Comparison of ENCODE assay signal across 14 cellular contexts in genomic region chr14:24096545-24097181, GRCh38. TPM values are rescaled to one million over a fixed set of nuclear protein-coding genes. Genes with fewer than 3 reads are reported as not detected.
DNase-seq lines count a peak whose midpoint lies in the region; ATAC-seq and TF ChIP-seq lines count a peak whose summit lies in the region.
"Had no signal": no experiment of that assay in that cellular context is flagged by ENCODE, and none has a peak within 500 bp of the region (broad histone marks: within the 10 kb centered on the region; RNA-seq: fewer than 3 reads in every experiment).

No MANE protein-coding gene starts in this region.

- H3K9ac ChIP-seq in DND-41 (ENCODE audit: low read depth, low read length) = no peak overlapping the region
- no peak overlapping the region for H3K9ac ChIP-seq in endodermal cell (ENCODE audit: extremely low read depth, low read length, poor library complexity, severe bottlenecking)

- H3K36me3 ChIP-seq in DND-41 (ENCODE audit: insufficient read depth, low read length) (peaks cover 39% of the 10 kb centered on the region), endodermal cell (ENCODE audit: control insufficient read depth, insufficient read depth, low read length) (no peaks in the 10 kb centered on the region)
- H3K36me3 ChIP-seq: uterus had no signal

- H3K79me2 ChIP-seq in DND-41 (ENCODE audit: insufficient read depth, low read length) = peaks cover 22% of the 10 kb centered on the region

- H3K27ac Mint-ChIP-seq in CD14-positive monocyte (peak overlapping the region in 2 of 7 donors; percentile 13 to 54), endodermal cell (no peak overlapping the region)
- peak overlapping the region; percentile 46 for H3K27ac Mint-ChIP-seq in activated naive CD8-positive, alpha-beta T cell
- peak overlapping the region; percentile 28 to 43 for H3K27ac Mint-ChIP-seq in natural killer cell treated with Interleukin-12 subunit alpha and Interleukin-12 subunit beta and Interleukin-15 and Interleukin-18, amount 100 ng/mL, for 72 hours

- no peak for TF ChIP-seq CTCF in CD14-positive monocyte (IDR thresholded peaks at IDR 0.05)
- no peak for TF ChIP-seq CTCF in DND-41 (IDR thresholded peaks at IDR 0.05; ENCODE audit: borderline replicate concordance, extremely low read depth, low read length, poor library complexity, severe bottlenecking)
- no peak for TF ChIP-seq CTCF in endodermal cell (conservative IDR thresholded peaks at IDR 0.05)

- no peaks in the 10 kb centered on the region for H4K20me1 ChIP-seq in DND-41 (ENCODE audit: insufficient read depth, low read length)

- H3K4me1 ChIP-seq in DND-41 (ENCODE audit: insufficient read depth, low read length) = peaks cover 24% of the 10 kb centered on the region
- H3K4me1 ChIP-seq in endodermal cell (ENCODE audit: control insufficient read depth, insufficient read depth, low read length) = no peaks in the 10 kb centered on the region

- no peaks in the 10 kb centered on the region for H3K27me3 ChIP-seq in DND-41 (ENCODE audit: insufficient read depth, low read length, poor library complexity)
- no peaks in the 10 kb centered on the region for H3K27me3 ChIP-seq in endodermal cell (ENCODE audit: control insufficient read depth, insufficient read depth, low read length, poor library complexity, severe bottlenecking)
- H3K27me3 ChIP-seq: uterus had no signal

- DNase-seq in CD14-positive monocyte (ENCODE audit: low spot score) = peak; percentile 27
- DNase-seq in DND-41 = no peak
- DNase-seq in natural killer cell treated with Interleukin-12 subunit alpha and Interleukin-12 subunit beta and Interleukin-15 and Interleukin-18, amount 100 ng/mL, for 72 hours (ENCODE audit: low spot score) = no peak
- no peak for DNase-seq in endodermal cell
- no peak for DNase-seq in AG20443 (ENCODE audit: low spot score)
- DNase-seq: activated gamma-delta T cell treated with Interleukin-2 at 50 U/mL for 16 hours, GDM1, NCI-H1092, retina, uterus had no signal

- 95 to 97% methylated on average over 7 to 8 of the region's 8 CpGs for WGBS in endodermal cell (ENCODE audit: insufficient coverage in 1 of 2, insufficient read length in 1 of 2), 2 experiments

- no peak overlapping the region for H3K4me3 ChIP-seq in DND-41 (ENCODE audit: low read depth in 1 of 2, low read length in 2 of 2)
- no peak overlapping the region for H3K4me3 ChIP-seq in endodermal cell (ENCODE audit: low read length)
- H3K4me3 ChIP-seq: uterus had no signal

- H3K4me2 ChIP-seq in DND-41 (ENCODE audit: insufficient read depth, low read length) = peak overlapping the region; percentile 36; the same call in 1 of the 2 replicates

- H3K9me3 Mint-ChIP-seq in CD14-positive monocyte (peaks cover 0 to 3% (median 0%) of the 10 kb centered on the region in 7 donors), endodermal cell (no peaks in the 10 kb centered on the region)
- H3K9me3 Mint-ChIP-seq in activated naive CD8-positive, alpha-beta T cell (ENCODE audit: low read depth) = no peaks in the 10 kb centered on the region
- no peaks in the 10 kb centered on the region for H3K9me3 Mint-ChIP-seq in natural killer cell treated with Interleukin-12 subunit alpha and Interleukin-12 subunit beta and Interleukin-15 and Interleukin-18, amount 100 ng/mL, for 72 hours

- H3K4me3 Mint-ChIP-seq in CD14-positive monocyte (no peak overlapping the region), endodermal cell (no peak overlapping the region)
- H3K4me3 Mint-ChIP-seq in activated naive CD8-positive, alpha-beta T cell = peak overlapping the region; percentile 54
- H3K4me3 Mint-ChIP-seq in natural killer cell treated with Interleukin-12 subunit alpha and Interleukin-12 subunit beta and Interleukin-15 and Interleukin-18, amount 100 ng/mL, for 72 hours = peak overlapping the region; percentile 62

- ATAC-seq in DND-41 (ENCODE audit: insufficient read depth, low read depth) = no peak
- no peak for ATAC-seq in natural killer cell treated with Interleukin-12 subunit alpha and Interleukin-12 subunit beta and Interleukin-15 and Interleukin-18, amount 100 ng/mL, for 72 hours
- ATAC-seq in HG02840 (IDR thresholded peaks at IDR 0.05; ENCODE audit: low FRiP score, unreplicated experiment) = no peak

- H3K9me3 ChIP-seq in DND-41 (ENCODE audit: insufficient read depth, low read length, severe bottlenecking) (no peaks in the 10 kb centered on the region), endodermal cell (ENCODE audit: control insufficient read depth, low read length) (no peaks in the 10 kb centered on the region)
- H3K9me3 ChIP-seq: uterus had no signal

- H3K4me1 Mint-ChIP-seq in CD14-positive monocyte (peaks cover 57% of the 10 kb centered on the region), endodermal cell (peaks cover 26% of the 10 kb centered on the region)
- H3K4me1 Mint-ChIP-seq in activated naive CD8-positive, alpha-beta T cell (ENCODE audit: low read depth) = peaks cover 27% of the 10 kb centered on the region
- peaks cover 29 to 31% of the 10 kb centered on the region in 2 donors for H3K4me1 Mint-ChIP-seq in natural killer cell treated with Interleukin-12 subunit alpha and Interleukin-12 subunit beta and Interleukin-15 and Interleukin-18, amount 100 ng/mL, for 72 hours (ENCODE audit: low read depth in 2 of 2)

- H3K36me3 Mint-ChIP-seq in CD14-positive monocyte (peaks cover 29 to 44% of the 10 kb centered on the region in 2 donors), endodermal cell (ENCODE audit: low read depth) (peaks cover 25% of the 10 kb centered on the region)
- peaks cover 3% of the 10 kb centered on the region for H3K36me3 Mint-ChIP-seq in activated naive CD8-positive, alpha-beta T cell
- no peaks in the 10 kb centered on the region for H3K36me3 Mint-ChIP-seq in natural killer cell treated with Interleukin-12 subunit alpha and Interleukin-12 subunit beta and Interleukin-15 and Interleukin-18, amount 100 ng/mL, for 72 hours

- H2AFZ ChIP-seq in DND-41 (ENCODE audit: low read depth, low read length) = no peak overlapping the region

- peaks cover 0 to 2% (median 1%) of the 10 kb centered on the region in 3 donors for H3K27me3 Mint-ChIP-seq in CD14-positive monocyte (ENCODE audit: low read depth in 3 of 3)
- H3K27me3 Mint-ChIP-seq in activated naive CD8-positive, alpha-beta T cell = no peaks in the 10 kb centered on the region
- no peaks in the 10 kb centered on the region for H3K27me3 Mint-ChIP-seq in natural killer cell treated with Interleukin-12 subunit alpha and Interleukin-12 subunit beta and Interleukin-15 and Interleukin-18, amount 100 ng/mL, for 72 hours
- H3K27me3 Mint-ChIP-seq in endodermal cell (ENCODE audit: insufficient read depth) = peaks cover 13% of the 10 kb centered on the region

- intact Hi-C loops in CD14-positive monocyte (cut with micrococcal nuclease) = no loop called here

- H3K27ac ChIP-seq in DND-41 (ENCODE audit: low read length) (no peak overlapping the region), endodermal cell (ENCODE audit: low read depth, low read length) (no peak overlapping the region)
- H3K27ac ChIP-seq: uterus had no signal

RNA-seq across cellular contexts. Expression of gene PCK2, which starts 2.6 kb away (rescaled TPM):
- polyA plus RNA-seq in CD14-positive monocyte = 10 to 100 TPM; 29.9 to 34.2 TPM
- 10 to 100 TPM; 30.4 to 68.3 TPM for total RNA-seq in natural killer cell treated with Interleukin-12 subunit alpha and Interleukin-12 subunit beta and Interleukin-15 and Interleukin-18, amount 100 ng/mL, for 72 hours
- total RNA-seq in endodermal cell = 10 to 100 TPM; 37.7 to 42.8 TPM
- 26.6 TPM for polyA plus RNA-seq in endodermal cell (2013, experiment 1 of 2)
- polyA plus RNA-seq in endodermal cell (2013, experiment 2 of 2) = 16.0 TPM

RNA-seq across cellular contexts. Expression of gene DCAF11, which starts 17.9 kb away (rescaled TPM):
- polyA plus RNA-seq in CD14-positive monocyte = 10 to 100 TPM; 48.8 to 56.6 TPM
- 10 to 100 TPM; 87.4 to 96.1 TPM for total RNA-seq in natural killer cell treated with Interleukin-12 subunit alpha and Interleukin-12 subunit beta and Interleukin-15 and Interleukin-18, amount 100 ng/mL, for 72 hours
- total RNA-seq in endodermal cell = 10 to 100 TPM; 71.1 to 72.2 TPM
- 37.1 TPM for polyA plus RNA-seq in endodermal cell (2013, experiment 1 of 2)
- polyA plus RNA-seq in endodermal cell (2013, experiment 2 of 2) = 39.6 TPM

RNA-seq across cellular contexts. Expression of gene NRL, which starts 18.1 kb away (rescaled TPM):
- polyA plus RNA-seq in CD14-positive monocyte = 1 to 10 TPM; 1.1 to 1.5 TPM
- total RNA-seq in natural killer cell treated with Interleukin-12 subunit alpha and Interleukin-12 subunit beta and Interleukin-15 and Interleukin-18, amount 100 ng/mL, for 72 hours = 1 to 10 TPM; 1.8 to 2.2 TPM
- total RNA-seq in endodermal cell = 1 to 10 TPM; 1.9 TPM
- polyA plus RNA-seq in endodermal cell (2013, experiment 1 of 2) = 1.0 TPM
- polyA plus RNA-seq in endodermal cell (2013, experiment 2 of 2) = 0.41 TPM

RNA-seq across cellular contexts. Expression of gene CPNE6, which starts 25.3 kb away (rescaled TPM):
- polyA plus RNA-seq in CD14-positive monocyte = not detected
- total RNA-seq in natural killer cell treated with Interleukin-12 subunit alpha and Interleukin-12 subunit beta and Interleukin-15 and Interleukin-18, amount 100 ng/mL, for 72 hours = not detected
- not detected for total RNA-seq in endodermal cell
- polyA plus RNA-seq in endodermal cell (2013, experiment 1 of 2) = not detected
- not detected for polyA plus RNA-seq in endodermal cell (2013, experiment 2 of 2)
- total RNA-seq: glomerular endothelial cell had no signal
- polyA plus RNA-seq: keratinocyte had no signal

RNA-seq across cellular contexts. Expression of gene FITM1, which starts 33.8 kb away (rescaled TPM):
- polyA plus RNA-seq in CD14-positive monocyte = not detected
- total RNA-seq in natural killer cell treated with Interleukin-12 subunit alpha and Interleukin-12 subunit beta and Interleukin-15 and Interleukin-18, amount 100 ng/mL, for 72 hours = 1 to 10 TPM in 1 of 2 donors, under 1 TPM in 1; 0.67 to 1.8 TPM
- 1 to 10 TPM in 1 of 2 donors, not detected in 1; 1.1 TPM for total RNA-seq in endodermal cell
- polyA plus RNA-seq in endodermal cell (2013, experiment 1 of 2) = 0.32 TPM
- not detected for polyA plus RNA-seq in endodermal cell (2013, experiment 2 of 2)
- polyA plus RNA-seq: keratinocyte had no signal

Comparison
In these comparisons a context has a peak if more than half of its experiments do, and no peak if none do; other contexts are left out.
1. H3K4me3 Mint-ChIP-seq: peak in activated naive CD8-positive, alpha-beta T cell (single experiment) and natural killer cell treated with Interleukin-12 subunit alpha and Interleukin-12 subunit beta and Interleukin-15 and Interleukin-18, amount 100 ng/mL, for 72 hours (single experiment); none in CD14-positive monocyte (0 of 2) and endodermal cell (single experiment).